Comparison of ENCODE assay signal across 1 cellular context in the genomic region with DNA sequence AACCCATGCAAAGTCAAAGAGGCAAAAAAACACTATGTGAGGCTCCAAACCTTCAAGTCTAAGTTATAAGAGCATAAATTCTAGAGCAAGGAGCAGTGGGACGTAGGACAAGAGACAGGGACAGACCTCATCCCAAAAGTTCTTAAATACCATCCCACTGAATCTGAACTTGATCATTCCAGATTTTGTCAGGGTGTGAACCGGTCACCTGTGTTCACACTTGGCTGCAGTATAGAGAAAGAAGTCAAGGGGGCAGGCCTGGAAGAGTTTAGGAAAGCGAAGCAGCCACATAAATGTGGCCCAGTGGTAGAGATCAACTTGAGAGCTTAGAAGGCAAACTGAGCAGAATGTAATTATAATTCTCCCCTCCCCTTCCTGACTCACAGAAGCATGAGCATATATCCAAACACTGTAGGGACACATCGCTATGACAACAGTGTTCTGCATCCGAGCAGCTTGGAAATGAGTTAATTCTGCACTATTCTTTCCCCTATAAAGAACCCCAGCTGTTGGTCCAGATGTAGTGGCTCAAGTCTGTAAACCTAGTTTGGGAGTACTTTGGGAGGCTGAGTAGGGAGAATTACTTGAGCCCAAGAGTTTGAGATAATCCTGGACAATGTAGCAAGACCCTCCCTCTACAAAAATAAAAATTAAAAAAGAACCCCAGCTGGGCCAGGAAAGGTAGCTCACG.
TF ChIP-seq lines count a peak whose summit lies in the region.

No MANE protein-coding gene starts in this region.

TF ChIP-seq in K562, 482 proteins besides CTCF, POLR2A, EP300 and RAD21:
- TF ChIP-seq ESRRB (CRISPR knock-in tag; IDR thresholded peaks at IDR 0.05; ENCODE audit: borderline replicate concordance) (no peak), ZNF121 (CRISPR knock-in tag; conservative IDR thresholded peaks at IDR 0.05) (peak; percentile 70), BACH1 (tag; IDR thresholded peaks at IDR 0.05) (no peak)
